ENCODE assay signal across 13 cellular contexts in genomic region chr1:230265200-230266115, GRCh38.
"Had no signal": no experiment of that assay in that cellular context is flagged by ENCODE, and none has a peak within 500 bp of the region (broad histone marks: within the 10 kb centered on the region; RNA-seq: fewer than 3 reads in every experiment).

No MANE protein-coding gene starts in this region.

- H3K27me3 Mint-ChIP-seq: activated CD4-positive, alpha-beta T cell treated with anti-CD3 and anti-CD28 coated beads, Interleukin-2, amount 10 ng/mL, durations not matched to agents 7 days and 5 days had no signal

- H3K4me3 ChIP-seq: cardiac muscle cell, hepatocyte, left lung, smooth muscle cell, stomach had no signal

- H3K9me3 Mint-ChIP-seq: activated CD4-positive, alpha-beta T cell treated with anti-CD3 and anti-CD28 coated beads, Interleukin-2, amount 10 ng/mL, durations not matched to agents 7 days and 5 days; activated T-helper 2 cell treated with anti-CD3 and anti-CD28 coated beads, Interferon-gamma antibody, Interleukin-2, Interleukin-4, amounts not matched to agents 10 μg/mL and 5 μg/mL and 100 μg/mL, durations not matched to agents 14 hours and 24 hours and 36 hours; natural killer cell had no signal

- H3K27ac ChIP-seq: hepatocyte, left lung had no signal

- H3K9me3 ChIP-seq: left lung, stomach had no signal

- ATAC-seq: esophagus mucosa, left lung, natural killer cell, right cardiac atrium had no signal

- H3K4me3 Mint-ChIP-seq: activated CD4-positive, alpha-beta T cell treated with anti-CD3 and anti-CD28 coated beads, Interleukin-2, amount 10 ng/mL, durations not matched to agents 7 days and 5 days; natural killer cell had no signal

- H2AFZ ChIP-seq: hepatocyte had no signal

- H3K27me3 ChIP-seq: cardiac muscle cell, hepatocyte, left lung, stomach had no signal

- H3K79me2 ChIP-seq: hepatocyte had no signal

- H3K4me2 ChIP-seq: hepatocyte, smooth muscle cell had no signal

- DNase-seq: activated CD4-positive, alpha-beta T cell treated with anti-CD3 and anti-CD28 coated beads, Interleukin-2, amount 10 ng/mL, durations not matched to agents 7 days and 5 days; activated naive CD4-positive, alpha-beta T cell treated with anti-CD3 and anti-CD28 coated beads, Interleukin-2, amount 50 U/mL, for 16 hours; mesenchymal stem cell; natural killer cell; nucleus accumbens; right cardiac atrium; stomach had no signal

- H3K36me3 Mint-ChIP-seq: natural killer cell had no signal

- H3K27ac Mint-ChIP-seq: activated CD4-positive, alpha-beta T cell treated with anti-CD3 and anti-CD28 coated beads, Interleukin-2, amount 10 ng/mL, durations not matched to agents 7 days and 5 days; natural killer cell had no signal

- H3K36me3 ChIP-seq: cardiac muscle cell had no signal
